ENCODE assay signal across 9 cellular contexts in genomic region chr1:110495926-110496600, GRCh38. TPM values are rescaled to one million over a fixed set of nuclear protein-coding genes. Genes with fewer than 3 reads are reported as not detected.
DNase-seq lines count a peak whose midpoint lies in the region; ATAC-seq and TF ChIP-seq lines count a peak whose summit lies in the region.
"Had no signal": no experiment of that assay in that cellular context is flagged by ENCODE, and none has a peak within 500 bp of the region (broad histone marks: within the 10 kb centered on the region; RNA-seq: fewer than 3 reads in every experiment).

No MANE protein-coding gene starts in this region.

- no peak overlapping the region for H3K4me3 ChIP-seq in cardiac muscle cell

- peak; percentile 97 for TF ChIP-seq CTCF in 22Rv1 (IDR thresholded peaks at IDR 0.05)
- TF ChIP-seq CTCF in cardiac muscle cell (IDR thresholded peaks at IDR 0.05; ENCODE audit: low read depth, low read length): peak; percentile 85

- DNase-seq in NCI-H1436 (lab: John Stamatoyannopoulos, UW) (peak; percentile 73), SKM-1 (lab: John Stamatoyannopoulos, UW; ENCODE audit: unreplicated experiment) (peak; percentile 20), cardiac muscle cell (ENCODE audit: low read depth in 1 of 2, low spot score in 1 of 2) (peak; percentile 86 to 89), putamen (ENCODE audit: low spot score) (peak; percentile 69)
- peak; percentile 75 for DNase-seq in activated naive CD4-positive, alpha-beta T cell treated with anti-CD3 and anti-CD28 coated beads, Interleukin-2, amount 50 U/mL, for 16 hours

- H3K27ac ChIP-seq in 22Rv1 (no peak overlapping the region), cardiac muscle cell (no peak overlapping the region)

- peaks cover 7% of the 10 kb centered on the region for H3K4me1 ChIP-seq in cardiac muscle cell (ENCODE audit: low read depth)

- H3K36me3 ChIP-seq in cardiac muscle cell: no peaks in the 10 kb centered on the region

- no peaks in the 10 kb centered on the region for H3K9me3 ChIP-seq in cardiac muscle cell (ENCODE audit: low read depth)

- H3K27me3 ChIP-seq in cardiac muscle cell: no peaks in the 10 kb centered on the region

- peak; percentile 56 for ATAC-seq in GM18502 (IDR thresholded peaks at IDR 0.05; ENCODE audit: poor library complexity, unreplicated experiment)
- no peak for ATAC-seq in GM19328 (IDR thresholded peaks at IDR 0.05; ENCODE audit: unreplicated experiment)

RNA-seq across cellular contexts. Expression of gene KCNA10, which starts 22.9 kb away (rescaled TPM):
- not detected in 2 replicates for total RNA-seq in cardiac muscle cell
- not detected in 2 replicates for polyA plus RNA-seq in cardiac muscle cell

RNA-seq across cellular contexts. Expression of gene PROK1, which starts 45.1 kb away (rescaled TPM):
- total RNA-seq in cardiac muscle cell: 0.24 TPM in 1 of 2 replicates, not detected in the other
- not detected in 2 replicates for polyA plus RNA-seq in cardiac muscle cell
- total RNA-seq: skeletal muscle tissue had no signal

Comparison
In these comparisons a context has a peak if more than half of its experiments do, and no peak if none do; other contexts are left out.
1. DNase-seq: peak in every context shown above with its lines; median percentile 88 in cardiac muscle cell; 75 in activated naive CD4-positive, alpha-beta T cell treated with anti-CD3 and anti-CD28 coated beads, Interleukin-2, amount 50 U/mL, for 16 hours; 73 in NCI-H1436; 69 in putamen; 20 in SKM-1.